In the genomic region with DNA sequence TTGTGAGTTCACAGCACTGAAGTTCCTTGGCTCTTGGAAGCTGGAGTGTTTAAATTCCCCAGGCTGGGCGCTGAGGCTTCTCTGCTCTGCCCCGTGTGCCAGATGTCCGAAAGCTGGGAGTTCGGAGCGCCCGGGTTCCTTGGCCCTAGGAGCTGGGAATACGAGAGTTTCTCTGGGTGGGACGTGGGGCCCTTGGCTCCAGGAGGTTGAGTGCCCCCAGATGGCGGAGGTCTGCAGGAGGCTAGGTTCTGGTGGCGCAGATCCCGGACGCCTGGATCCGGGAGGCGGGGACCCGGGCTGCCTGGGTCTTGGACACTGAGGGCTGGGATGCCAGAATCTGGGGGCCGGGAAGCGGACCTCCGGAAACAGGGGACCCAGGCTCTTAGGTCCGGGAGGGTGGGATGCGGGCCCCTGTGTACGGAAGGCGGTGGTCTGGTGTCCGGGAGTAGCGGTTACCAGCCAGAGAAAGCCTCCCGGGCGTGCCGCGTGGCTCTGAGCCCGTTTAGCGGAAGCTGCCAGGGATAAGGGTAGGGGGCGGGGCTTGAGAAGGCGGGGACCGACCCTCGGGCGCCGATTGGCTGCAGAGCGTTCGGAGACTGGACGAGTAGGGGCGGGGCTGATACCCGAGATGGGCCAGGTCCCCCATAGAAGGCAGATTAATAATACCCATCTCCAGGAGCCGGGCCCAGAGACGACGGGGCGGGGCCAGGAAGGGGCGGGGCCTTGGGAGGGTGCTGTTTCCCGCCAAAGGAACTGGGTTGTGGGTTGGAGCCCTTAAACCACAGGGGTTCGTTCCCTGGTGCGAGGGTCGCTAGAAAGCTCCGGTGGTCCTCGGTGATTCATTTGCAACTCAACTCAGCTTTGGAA, we compare ENCODE assay signal across 8 cellular contexts. TPM values are rescaled to one million over a fixed set of nuclear protein-coding genes. Genes with fewer than 3 reads are reported as not detected.
DNase-seq lines count a peak whose midpoint lies in the region; ATAC-seq and TF ChIP-seq lines count a peak whose summit lies in the region.

A gene (minus strand): TSS at position 494 of the 867 bp plus-strand sequence. CDS start 629 bp downstream, outside the sequence.

- H3K27me3 ChIP-seq in layer of hippocampus (ENCODE audit: control insufficient read depth, insufficient read depth, low read length): peaks cover 5% of the 10 kb centered on the region

- DNase-seq in AML-193 (lab: John Stamatoyannopoulos, UW) (peak; percentile 91 to 92), GM19238 (ENCODE audit: insufficient read length, low spot score) (peak; percentile 97), NCI-H524 treated with DMSO at 0.1 percent for 48 hours (lab: John Stamatoyannopoulos, UW) (peak; percentile 76), chondrocyte (ENCODE audit: low spot score) (peak; percentile 98)
- DNase-seq in activated CD4-positive, alpha-beta T cell treated with anti-CD3 and anti-CD28 coated beads for 24 hours (ENCODE audit: low read depth in 2 of 2): peak; percentile 100
- DNase-seq in stimulated activated CD4-positive, alpha-beta T cell treated with anti-CD3 and anti-CD28 coated beads, Interleukin-1b, Interleukin-23, amount 100 ng/mL, for 24 hours (ENCODE audit: low read depth in 4 of 4, low spot score in 1 of 4): peak; percentile 98 to 99 (median 99)

- ATAC-seq in HG03442 (IDR thresholded peaks at IDR 0.05; ENCODE audit: unreplicated experiment): peak; percentile 57

- H3K27ac Mint-ChIP-seq in chondrocyte (ENCODE audit: unreplicated experiment): peak within 1 kb of the TSS; percentile 100

- no peaks in the 10 kb centered on the region for H3K27me3 Mint-ChIP-seq in chondrocyte (ENCODE audit: low read depth)

- H3K4me1 Mint-ChIP-seq in chondrocyte (ENCODE audit: low read depth): peaks cover 34% of the 10 kb centered on the region

- no peaks in the 10 kb centered on the region for H3K9me3 Mint-ChIP-seq in chondrocyte (ENCODE audit: low read depth)

- H3K4me3 Mint-ChIP-seq in chondrocyte (ENCODE audit: unreplicated experiment): peak within 1 kb of the TSS; percentile 99

- TF ChIP-seq CTCF in chondrocyte (IDR thresholded peaks at IDR 0.05): peak; percentile 30

- peaks cover 14% of the 10 kb centered on the region for H3K36me3 Mint-ChIP-seq in chondrocyte (ENCODE audit: low read depth)

- H3K27ac ChIP-seq in layer of hippocampus (ENCODE audit: low read depth, low read length): peak within 1 kb of the TSS; percentile 18

RNA-seq across cellular contexts. Expression of the gene that starts here (rescaled TPM):
- 77.3 to 310 TPM (median 304 TPM) in 3 replicates for total RNA-seq in chondrocyte

Comparison
In these comparisons a context has a peak if more than half of its experiments do, and no peak if none do; other contexts are left out.
1. Peak in every context shown above with its lines: DNase-seq, ATAC-seq and H3K27ac ChIP-seq.